In the genomic region with DNA sequence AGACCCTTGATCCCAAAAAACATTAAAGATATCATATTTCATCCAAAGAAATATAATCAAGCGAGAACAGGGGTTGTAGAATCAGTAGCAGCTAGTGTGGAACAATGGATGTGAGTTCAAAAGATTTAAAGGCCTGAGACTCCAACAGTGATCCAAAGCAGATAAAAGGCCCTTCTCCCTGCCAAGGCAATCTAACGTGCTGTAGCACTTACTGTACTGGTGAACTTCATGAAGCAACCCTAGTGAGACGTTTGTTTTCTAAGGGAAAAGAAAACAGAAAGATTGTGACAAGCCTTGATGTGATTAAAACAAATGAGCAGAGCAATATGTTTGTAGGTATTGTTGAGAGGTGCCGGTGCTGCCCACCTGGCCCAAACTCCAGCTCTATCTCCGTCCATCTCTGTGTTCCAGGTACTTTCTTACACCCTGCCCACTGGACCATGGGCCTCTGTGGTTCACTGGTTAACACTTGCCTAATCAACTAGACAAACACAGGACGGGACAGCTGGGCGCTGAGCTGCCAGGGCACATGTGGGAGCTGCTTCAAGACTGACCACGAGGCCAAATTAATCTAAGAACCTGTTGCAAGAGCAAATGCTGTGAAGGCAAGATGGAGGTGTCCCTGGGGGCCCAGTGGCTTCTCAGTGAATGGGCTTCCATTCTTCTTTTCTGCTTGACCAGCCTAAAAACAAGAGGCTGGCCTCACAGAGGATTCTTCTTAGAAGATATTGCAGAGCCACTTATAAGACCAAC, we compare ENCODE assay signal across 9 cellular contexts.
DNase-seq lines count a peak whose midpoint lies in the region; ATAC-seq and TF ChIP-seq lines count a peak whose summit lies in the region.
"Had no signal": no experiment of that assay in that cellular context is flagged by ENCODE, and none has a peak within 500 bp of the region (broad histone marks: within the 10 kb centered on the region; RNA-seq: fewer than 3 reads in every experiment).

No MANE protein-coding gene starts in this region.

- H3K27ac ChIP-seq in right cardiac atrium (ENCODE audit: low read length) (no peak overlapping the region), liver (ENCODE audit: low read depth in 1 of 2, low read length in 2 of 2) (no peak overlapping the region)
- H3K27ac ChIP-seq: neutrophil had no signal

- H3K4me1 ChIP-seq in right cardiac atrium (ENCODE audit: control insufficient read depth, insufficient read depth, low read length) (peaks cover 9% of the 10 kb centered on the region), liver (ENCODE audit: control insufficient read depth in 4 of 4, insufficient read depth in 4 of 4, low read length in 3 of 4) (peaks cover 0 to 8% (median 2%) of the 10 kb centered on the region in 4 donors)

- no peak overlapping the region for H3K9ac ChIP-seq in liver (ENCODE audit: low read depth in 1 of 2, low read length in 2 of 2)

- no peaks in the 10 kb centered on the region for H3K27me3 ChIP-seq in right cardiac atrium (ENCODE audit: control insufficient read depth, insufficient read depth)
- no peaks in the 10 kb centered on the region for H3K27me3 ChIP-seq in liver (ENCODE audit: control insufficient read depth in 4 of 4, insufficient read depth in 4 of 4, low read length in 3 of 4)
- H3K27me3 ChIP-seq: neutrophil had no signal

- DNase-seq in right cardiac atrium (peak; percentile 27 to 54 (median 45)), Right ventricle myocardium inferior (ENCODE audit: missing footprints) (no peak), cerebellar cortex (ENCODE audit: low spot score) (no peak), medulla oblongata (ENCODE audit: extremely low spot score) (no peak)
- no peak for DNase-seq in activated naive CD8-positive, alpha-beta T cell treated with anti-CD3 and anti-CD28 coated beads for 36 hours

- no peak for TF ChIP-seq CTCF in liver (IDR thresholded peaks at IDR 0.05; ENCODE audit: low read depth, low read length, missing input control)

- H3K27me3 Mint-ChIP-seq in activated naive CD8-positive, alpha-beta T cell treated with anti-CD3 and anti-CD28 coated beads for 36 hours = no peaks in the 10 kb centered on the region

- intact Hi-C loops in right cardiac atrium (cut with DNase I) (loop anchor here in 1 of 4 donors (10.0 kb wide), 1 partner anchor 71 kb away; no protein-coding TSS in a partner anchor), Right ventricle myocardium inferior (cut with DNase I) (no loop called here)

- peak overlapping the region; percentile 81 for H3K4me3 Mint-ChIP-seq in activated naive CD8-positive, alpha-beta T cell treated with anti-CD3 and anti-CD28 coated beads for 36 hours

- 73% methylated on average over 8 of the region's 8 CpGs for WGBS in right cardiac atrium
- WGBS in liver = 57% methylated on average over 8 of the region's 8 CpGs

- ATAC-seq in right cardiac atrium (no peak), Right ventricle myocardium inferior (no peak), GM18519 (IDR thresholded peaks at IDR 0.05; ENCODE audit: low FRiP score, unreplicated experiment) (no peak), HG02623 (IDR thresholded peaks at IDR 0.05; ENCODE audit: unreplicated experiment) (no peak)

- no peaks in the 10 kb centered on the region for H3K9me3 Mint-ChIP-seq in activated naive CD8-positive, alpha-beta T cell treated with anti-CD3 and anti-CD28 coated beads for 36 hours

- peak overlapping the region; percentile 77 for H3K27ac Mint-ChIP-seq in activated naive CD8-positive, alpha-beta T cell treated with anti-CD3 and anti-CD28 coated beads for 36 hours

- no peak for TF ChIP-seq RAD21 in liver (IDR thresholded peaks at IDR 0.05)

- no peaks in the 10 kb centered on the region for H3K36me3 Mint-ChIP-seq in activated naive CD8-positive, alpha-beta T cell treated with anti-CD3 and anti-CD28 coated beads for 36 hours

- H3K4me3 ChIP-seq in right cardiac atrium (ENCODE audit: low read length) = no peak overlapping the region
- no peak overlapping the region for H3K4me3 ChIP-seq in liver (ENCODE audit: low read depth in 1 of 3, low read length in 3 of 3)

- H3K4me1 Mint-ChIP-seq in activated naive CD8-positive, alpha-beta T cell treated with anti-CD3 and anti-CD28 coated beads for 36 hours = peaks cover 30% of the 10 kb centered on the region

- no peaks in the 10 kb centered on the region for H3K36me3 ChIP-seq in liver (ENCODE audit: control insufficient read depth in 4 of 4, insufficient read depth in 3 of 4, low read depth in 1 of 4, low read length in 3 of 4)
- H3K36me3 ChIP-seq: neutrophil had no signal

- H3K9me3 ChIP-seq in right cardiac atrium (ENCODE audit: control insufficient read depth, low read length) (no peaks in the 10 kb centered on the region), liver (ENCODE audit: control insufficient read depth in 4 of 4, low read length in 3 of 4) (no peaks in the 10 kb centered on the region)
- H3K9me3 ChIP-seq: neutrophil had no signal

TF ChIP-seq in liver, 16 proteins besides CTCF, POLR2A, EP300 and RAD21:
- TF ChIP-seq RXRA (IDR thresholded peaks at IDR 0.05) = no peak
- TF ChIP-seq, protein P1, sequence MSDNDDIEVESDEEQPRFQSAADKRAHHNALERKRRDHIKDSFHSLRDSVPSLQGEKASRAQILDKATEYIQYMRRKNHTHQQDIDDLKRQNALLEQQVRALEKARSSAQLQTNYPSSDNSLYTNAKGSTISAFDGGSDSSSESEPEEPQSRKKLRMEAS (IDR thresholded peaks at IDR 0.05) = peak; percentile 52
- TF ChIP-seq HNF4A (conservative IDR thresholded peaks at IDR 0.05) = peak; percentile 5

Comparison
In these comparisons a context has a peak if more than half of its experiments do, and no peak if none do; other contexts are left out.
1. DNase-seq: peak in right cardiac atrium (3 of 3); none in Right ventricle myocardium inferior (single experiment), activated naive CD8-positive, alpha-beta T cell treated with anti-CD3 and anti-CD28 coated beads for 36 hours (single experiment), cerebellar cortex (single experiment) and medulla oblongata (single experiment).